10 cellular contexts compared by ENCODE assay signal in genomic region chr7:48140001-48140681, GRCh38. TPM values are rescaled to one million over a fixed set of nuclear protein-coding genes. Genes with fewer than 3 reads are reported as not detected.
DNase-seq lines count a peak whose midpoint lies in the region; FAIRE-seq and TF ChIP-seq lines count a peak whose summit lies in the region.
"Had no signal": no experiment of that assay in that cellular context is flagged by ENCODE, and none has a peak within 500 bp of the region (broad histone marks: within the 10 kb centered on the region; RNA-seq: fewer than 3 reads in every experiment).

No MANE protein-coding gene starts in this region.

- no peak overlapping the region for H3K18ac ChIP-seq in H1 (ENCODE audit: extremely low read depth, low read length)

- no peaks in the 10 kb centered on the region for H3K79me2 ChIP-seq in H1 (ENCODE audit: control insufficient read depth in 1 of 2, insufficient read depth in 2 of 2, low read length in 2 of 2)

- H3K79me1 ChIP-seq in H1 (ENCODE audit: low read depth, low read length) = no peaks in the 10 kb centered on the region

- no peaks in the 10 kb centered on the region for H3K23me2 ChIP-seq in H1 (ENCODE audit: low read depth, low read length)

- H4K91ac ChIP-seq in H1 (replicated peaks; ENCODE audit: insufficient read length, low read length) = no peak overlapping the region

- no peak overlapping the region for H4K8ac ChIP-seq in H1 (ENCODE audit: extremely low read depth, insufficient read depth, low read length)

- no peaks in the 10 kb centered on the region for H3K27me3 ChIP-seq in H1 (replicated peaks in 1 of 4; ENCODE audit: control insufficient read depth in 3 of 4, extremely low read depth in 1 of 4, insufficient read depth in 3 of 4, low read length in 3 of 4)
- H3K27me3 ChIP-seq in rectal smooth muscle tissue (ENCODE audit: control insufficient read depth, insufficient read depth, low read length) = no peaks in the 10 kb centered on the region
- H3K27me3 ChIP-seq in left ventricle myocardium inferior (ENCODE audit: low read depth) = no peaks in the 10 kb centered on the region

- H2AFZ ChIP-seq in H1 (ENCODE audit: low read length) = no peak overlapping the region

- H2BK20ac ChIP-seq in H1 (ENCODE audit: low read length) = no peak overlapping the region; the same call in 1 of the 2 replicates

- H3K36me3 ChIP-seq in H1 (ENCODE audit: control insufficient read depth in 2 of 4, insufficient read depth in 4 of 4, low read length in 3 of 4) = no peaks in the 10 kb centered on the region
- H3K36me3 ChIP-seq in rectal smooth muscle tissue (ENCODE audit: control insufficient read depth, insufficient read depth, low read length) = no peaks in the 10 kb centered on the region
- H3K36me3 ChIP-seq in left ventricle myocardium inferior = no peaks in the 10 kb centered on the region

- H3K4me2 ChIP-seq in H1 (ENCODE audit: insufficient read depth in 1 of 2, low read depth in 2 of 2, low read length in 2 of 2) = no peak overlapping the region

- H2BK12ac ChIP-seq in H1 (ENCODE audit: low read depth, low read length) = peak overlapping the region; percentile 12; the same call in 1 of the 2 replicates

- 0 out of 2 replicates have a peak overlapping the region, but pooled peaks have one; percentile 7 for H2BK15ac ChIP-seq in H1 (ENCODE audit: low read length)

- intact Hi-C loops in left ventricle myocardium inferior (cut with micrococcal nuclease) = no loop called here

- no peak overlapping the region for H3K14ac ChIP-seq in H1 (ENCODE audit: insufficient read length)

- H3K9me3 ChIP-seq in H1 (ENCODE audit: insufficient read depth in 2 of 2, low read depth in 1 of 2, low read length in 1 of 2) = peaks cover 8 to 11% of the 10 kb centered on the region in 2 experiments; a peak in 2 of 4 replicates
- peaks cover 6% of the 10 kb centered on the region for H3K9me3 ChIP-seq in left ventricle myocardium inferior (replicated peaks)

- no peak overlapping the region for H3K27ac ChIP-seq in H1 (ENCODE audit: low read depth, low read length)
- no peak overlapping the region for H3K27ac ChIP-seq in rectal smooth muscle tissue (ENCODE audit: low read depth, low read length)
- no peak overlapping the region for H3K27ac ChIP-seq in left ventricle myocardium inferior (replicated peaks)

- TF ChIP-seq CTCF in H1 (IDR thresholded peaks at IDR 0.05; ENCODE audit: control extremely low read depth in 1 of 3, insufficient read depth in 1 of 3, low read depth in 1 of 3, low read length in 3 of 3) (no peak), D721Med (IDR thresholded peaks at IDR 0.05; ENCODE audit: insufficient read depth, missing control alignments) (no peak), left ventricle myocardium inferior (IDR thresholded peaks at IDR 0.05; ENCODE audit: borderline replicate concordance) (no peak)

- no peak overlapping the region for H3K9ac ChIP-seq in H1 (replicated peaks in 1 of 4; ENCODE audit: extremely low read depth in 1 of 4, low read depth in 3 of 4, low read length in 3 of 4)
- no peak overlapping the region for H3K9ac ChIP-seq in rectal smooth muscle tissue (ENCODE audit: low read length)

- H3K4ac ChIP-seq in H1 (replicated peaks; ENCODE audit: insufficient read length, low read depth, low read length) = no peak overlapping the region

- H4K5ac ChIP-seq in H1 (ENCODE audit: insufficient read length, low read depth, low read length) = no peak overlapping the region

- TF ChIP-seq POLR2A in H1 (IDR thresholded peaks at IDR 0.05; ENCODE audit: control extremely low read depth in 1 of 2, low read depth in 2 of 2, low read length in 2 of 2) = no peak

- CTCF ChIA-PET in H1 (lab: Charles Lee; ENCODE audit: partially characterized antibody) = interaction anchor here (0.8 to 2.2 kb wide), 9 partner anchors 9 to 196 kb away, joined by 3 to 6 read pairs (median 4); no protein-coding TSS in a partner anchor

- H3K56ac ChIP-seq in H1 (replicated peaks; ENCODE audit: insufficient read length, low read depth, low read length) = no peak overlapping the region

- no peak overlapping the region for H3K4me3 ChIP-seq in H1 (ENCODE audit: extremely low read depth in 1 of 4, insufficient read depth in 2 of 4, low read depth in 3 of 4, low read length in 4 of 4)
- H3K4me3 ChIP-seq in rectal smooth muscle tissue (ENCODE audit: low read length) = peak overlapping the region; percentile 20
- H3K4me3 ChIP-seq in left ventricle myocardium inferior = no peak overlapping the region

- no peak for TF ChIP-seq RAD21 in H1 (IDR thresholded peaks at IDR 0.05 in 1 of 2, conservative IDR thresholded peaks at IDR 0.05 in 1 of 2; ENCODE audit: low read depth in 2 of 2, low read length in 2 of 2)

- H3K4me1 ChIP-seq in H1 (replicated peaks in 1 of 4; ENCODE audit: control insufficient read depth in 3 of 4, insufficient read depth in 4 of 4, low read length in 3 of 4) (0 out of 7 replicates have a peak, but pooled peaks cover 0 to 3% (median under 1%) of the 10 kb centered on the region in 4 experiments), rectal smooth muscle tissue (ENCODE audit: control insufficient read depth, insufficient read depth, low read length) (no peaks in the 10 kb centered on the region), left ventricle myocardium inferior (no peaks in the 10 kb centered on the region)

- no peak for TF ChIP-seq EP300 in H1 (IDR thresholded peaks at IDR 0.05; ENCODE audit: borderline replicate concordance in 1 of 2, low read depth in 2 of 2, low read length in 2 of 2)

- POLR2A ChIA-PET in H1 (lab: Charles Lee; ENCODE audit: partially characterized antibody) = no interaction called here

- no peak for FAIRE-seq in H1 (lab: Jason Lieb, UNC)
- no peak for FAIRE-seq in D721Med (lab: Jason Lieb, UNC)

- 94% methylated on average over 7 of the region's 7 CpGs; no CpG with 5 or more reads in 1 of the 2 experiments for WGBS in H1 (ENCODE audit: extremely low coverage in 1 of 2, insufficient coverage in 1 of 2, insufficient read length in 1 of 2, insufficient replicate concordance in 2 of 2, low coverage in 1 of 2, low lambda C conversion rate in 2 of 2, missing lambda C conversion rate in 1 of 2), 2 experiments

- no peak overlapping the region for H2AK5ac ChIP-seq in H1 (ENCODE audit: low read depth, low read length)

- H2BK5ac ChIP-seq in H1 (ENCODE audit: low read depth, low read length) = no peak overlapping the region

- no peaks in the 10 kb centered on the region for H4K20me1 ChIP-seq in H1 (replicated peaks in 1 of 2; ENCODE audit: control insufficient read depth in 1 of 2, insufficient read depth in 2 of 2, low read length in 2 of 2)

- DNase-seq in ELR (ENCODE audit: low read depth) (peak; percentile 39), NCI-H69 (lab: John Stamatoyannopoulos, UW) (peak; percentile 5), H1 (ENCODE audit: low read depth in 1 of 2, low spot score in 2 of 2) (no peak), D721Med (ENCODE audit: insufficient read length, low spot score) (no peak), left ventricle myocardium inferior (no peak), NCI-H526 (lab: John Stamatoyannopoulos, UW) (no peak)
- DNase-seq: NCI-H187, posterior cingulate gyrus, T-helper 1 cell had no signal

- H3K23ac ChIP-seq in H1 (ENCODE audit: insufficient read length) = no peak overlapping the region

- no peak overlapping the region for H2BK120ac ChIP-seq in H1 (replicated peaks; ENCODE audit: low read depth, low read length)

TF ChIP-seq in H1, 55 proteins besides CTCF, POLR2A, EP300 and RAD21 (continues in another document):
- TF ChIP-seq RXRA (IDR thresholded peaks at IDR 0.05; ENCODE audit: insufficient read depth, low read depth, low read length) = no peak
- TF ChIP-seq TBP (IDR thresholded peaks at IDR 0.05; ENCODE audit: low read depth, low read length) = no peak
- TF ChIP-seq POU5F1 (IDR thresholded peaks at IDR 0.05; ENCODE audit: low read depth, low read length) = no peak
- no peak for TF ChIP-seq KDM1A (IDR thresholded peaks at IDR 0.05; ENCODE audit: borderline replicate concordance, low read length)
- TF ChIP-seq CREB1 (IDR thresholded peaks at IDR 0.05) = no peak
- TF ChIP-seq SIRT6 (IDR thresholded peaks at IDR 0.05; ENCODE audit: low read length) = no peak
- no peak for TF ChIP-seq ZNF274 (IDR thresholded peaks at IDR 0.05; ENCODE audit: borderline replicate concordance, extremely low read depth, low read length)
- TF ChIP-seq BCL11A (IDR thresholded peaks at IDR 0.05; ENCODE audit: low read depth in 2 of 2, low read length in 2 of 2) = no peak
- no peak for TF ChIP-seq EGR1 (IDR thresholded peaks at IDR 0.05; ENCODE audit: borderline replicate concordance, low read depth, low read length)
- TF ChIP-seq SAP30 (IDR thresholded peaks at IDR 0.05; ENCODE audit: insufficient read depth, insufficient replicate concordance, low read length) = no peak
- TF ChIP-seq E2F6 (IDR thresholded peaks at IDR 0.05) = no peak
- no peak for TF ChIP-seq TEAD4 (IDR thresholded peaks at IDR 0.05; ENCODE audit: low read depth, low read length)

RNA-seq across cellular contexts. Expression of gene ABCA13, which starts 31.1 kb away (rescaled TPM):
- 0.07 and 0.13 TPM in 2 replicates for total RNA-seq in H1 (2021; fragmentation: NEBNext Ultra II Directional; extraction: Animal tissue kit (Norgen Biotek cat#: 25700))
- polyA plus RNA-seq in H1 (2011; rRNA removed) = 0.02 and 0.09 TPM in 2 replicates
- polyA plus RNA-seq in H1 (2011; cell fraction: cytosol; rRNA removed) = 0.01 TPM
- polyA plus RNA-seq in H1 (2011; cell fraction: nucleus; rRNA removed) = 0.03 TPM
- polyA plus RNA-seq in H1 (2012, experiment 1 of 2) = 0.05 to 0.12 TPM in 2 of 4 replicates, not detected in the others
- not detected for polyA plus RNA-seq in H1 (2012, experiment 2 of 2)
- 0.02 TPM for polyA plus RNA-seq in H1 (2013, experiment 1 of 2)
- polyA plus RNA-seq in H1 (2013, experiment 2 of 2) = 0.06 TPM
- 0.06 and 0.17 TPM in 2 replicates for polyA minus RNA-seq in H1 (2011; rRNA and poly(A)+ RNA removed)
- polyA minus RNA-seq in H1 (2011; cell fraction: cytosol; rRNA and poly(A)+ RNA removed) = 0.15 TPM
- 0.20 TPM for polyA minus RNA-seq in H1 (2011; cell fraction: nucleus; rRNA and poly(A)+ RNA removed)
- total RNA-seq in left ventricle myocardium inferior = not detected

RNA-seq across cellular contexts. Expression of gene UPP1, which starts 51.1 kb away (rescaled TPM):
- 37.5 and 40.7 TPM in 2 replicates for total RNA-seq in H1 (2021; fragmentation: NEBNext Ultra II Directional; extraction: Animal tissue kit (Norgen Biotek cat#: 25700))
- polyA plus RNA-seq in H1 (2011; rRNA removed) = 46.2 and 61.4 TPM in 2 replicates
- polyA plus RNA-seq in H1 (2011; cell fraction: cytosol; rRNA removed) = 58.2 TPM
- 66.5 TPM for polyA plus RNA-seq in H1 (2011; cell fraction: nucleus; rRNA removed)
- polyA plus RNA-seq in H1 (2012, experiment 1 of 2) = 27.9 to 52.2 TPM (median 42.1 TPM) in 4 replicates
- polyA plus RNA-seq in H1 (2012, experiment 2 of 2) = 52.2 TPM
- polyA plus RNA-seq in H1 (2013, experiment 1 of 2) = 26.9 TPM
- 26.2 TPM for polyA plus RNA-seq in H1 (2013, experiment 2 of 2)
- 12.3 and 17.4 TPM in 2 replicates for polyA minus RNA-seq in H1 (2011; rRNA and poly(A)+ RNA removed)
- polyA minus RNA-seq in H1 (2011; cell fraction: cytosol; rRNA and poly(A)+ RNA removed) = 15.8 TPM
- 22.2 TPM for polyA minus RNA-seq in H1 (2011; cell fraction: nucleus; rRNA and poly(A)+ RNA removed)
- 19.8 TPM for total RNA-seq in left ventricle myocardium inferior

Comparison
In these comparisons a context has a peak if more than half of its experiments do, and no peak if none do; other contexts are left out.
1. DNase-seq: peak in ELR (single experiment) and NCI-H69 (single experiment); none in H1 (0 of 2), D721Med (single experiment), left ventricle myocardium inferior (single experiment) and NCI-H526 (0 of 2).